1 cellular context compared by ENCODE assay signal in the genomic region with DNA sequence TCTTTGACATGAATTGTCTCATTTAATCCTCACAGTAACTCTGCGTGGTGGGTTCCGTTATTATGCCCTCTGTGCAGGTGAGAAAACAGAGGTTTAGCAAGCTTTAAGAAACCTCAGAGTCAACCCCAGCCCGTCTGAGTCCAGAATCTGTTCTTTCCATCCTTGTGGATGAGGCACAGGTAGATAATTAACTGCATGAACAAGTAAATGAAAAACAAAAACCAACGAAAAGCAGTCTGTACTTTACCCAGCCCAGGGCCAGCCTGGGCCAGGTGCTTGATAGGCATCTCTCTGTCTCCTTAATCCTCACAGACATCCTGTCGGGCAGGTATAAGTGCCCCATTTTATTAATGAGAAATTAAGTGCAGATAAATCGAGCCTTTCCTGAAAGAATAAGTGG.
TF ChIP-seq lines count a peak whose summit lies in the region.

No MANE protein-coding gene starts in this region.

TF ChIP-seq in HepG2, 621 proteins besides CTCF, POLR2A, EP300 and RAD21 (continued from another document):
- TF ChIP-seq ZBTB10 (CRISPR knock-in tag; IDR thresholded peaks at IDR 0.05; ENCODE audit: borderline replicate concordance) (no peak), SMARCE1 (IDR thresholded peaks at IDR 0.05; ENCODE audit: borderline replicate concordance) (no peak), RARA (CRISPR knock-in tag; IDR thresholded peaks at IDR 0.05) (no peak), FOXK1 (CRISPR knock-in tag; IDR thresholded peaks at IDR 0.05; ENCODE audit: borderline replicate concordance, low read depth) (no peak), FOXA1 (IDR thresholded peaks at IDR 0.05) (no peak), FOXA1 (CRISPR knock-in tag; IDR thresholded peaks at IDR 0.05) (no peak), ZNF282 (IDR thresholded peaks at IDR 0.05; ENCODE audit: partially characterized antibody) (no peak), ZNF263 (CRISPR knock-in tag; IDR thresholded peaks at IDR 0.05) (no peak), SNRNP70 (IDR thresholded peaks at IDR 0.05; ENCODE audit: low read depth, low read length) (no peak), ZNF224 (CRISPR knock-in tag; IDR thresholded peaks at IDR 0.05) (no peak), HNRNPL (IDR thresholded peaks at IDR 0.05; ENCODE audit: low read depth, low read length) (no peak), ZNF446 (CRISPR knock-in tag; IDR thresholded peaks at IDR 0.05) (no peak), THAP8 (CRISPR knock-in tag; IDR thresholded peaks at IDR 0.05; ENCODE audit: borderline replicate concordance) (no peak), ZNF337 (CRISPR knock-in tag; IDR thresholded peaks at IDR 0.05; ENCODE audit: borderline replicate concordance, low read depth) (no peak)
- TF ChIP-seq, protein P1, sequence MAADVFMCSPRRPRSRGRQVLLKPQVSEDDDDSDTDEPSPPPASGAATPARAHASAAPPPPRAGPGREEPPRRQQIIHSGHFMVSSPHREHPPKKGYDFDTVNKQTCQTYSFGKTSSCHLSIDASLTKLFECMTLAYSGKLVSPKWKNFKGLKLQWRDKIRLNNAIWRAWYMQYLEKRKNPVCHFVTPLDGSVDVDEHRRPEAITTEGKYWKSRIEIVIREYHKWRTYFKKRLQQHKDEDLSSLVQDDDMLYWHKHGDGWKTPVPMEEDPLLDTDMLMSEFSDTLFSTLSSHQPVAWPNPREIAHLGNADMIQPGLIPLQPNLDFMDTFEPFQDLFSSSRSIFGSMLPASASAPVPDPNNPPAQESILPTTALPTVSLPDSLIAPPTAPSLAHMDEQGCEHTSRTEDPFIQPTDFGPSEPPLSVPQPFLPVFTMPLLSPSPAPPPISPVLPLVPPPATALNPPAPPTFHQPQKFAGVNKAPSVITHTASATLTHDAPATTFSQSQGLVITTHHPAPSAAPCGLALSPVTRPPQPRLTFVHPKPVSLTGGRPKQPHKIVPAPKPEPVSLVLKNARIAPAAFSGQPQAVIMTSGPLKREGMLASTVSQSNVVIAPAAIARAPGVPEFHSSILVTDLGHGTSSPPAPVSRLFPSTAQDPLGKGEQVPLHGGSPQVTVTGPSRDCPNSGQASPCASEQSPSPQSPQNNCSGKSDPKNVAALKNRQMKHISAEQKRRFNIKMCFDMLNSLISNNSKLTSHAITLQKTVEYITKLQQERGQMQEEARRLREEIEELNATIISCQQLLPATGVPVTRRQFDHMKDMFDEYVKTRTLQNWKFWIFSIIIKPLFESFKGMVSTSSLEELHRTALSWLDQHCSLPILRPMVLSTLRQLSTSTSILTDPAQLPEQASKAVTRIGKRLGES (CRISPR knock-in tag; IDR thresholded peaks at IDR 0.05; ENCODE audit: borderline replicate concordance): no peak
- TF ChIP-seq, protein P2, sequence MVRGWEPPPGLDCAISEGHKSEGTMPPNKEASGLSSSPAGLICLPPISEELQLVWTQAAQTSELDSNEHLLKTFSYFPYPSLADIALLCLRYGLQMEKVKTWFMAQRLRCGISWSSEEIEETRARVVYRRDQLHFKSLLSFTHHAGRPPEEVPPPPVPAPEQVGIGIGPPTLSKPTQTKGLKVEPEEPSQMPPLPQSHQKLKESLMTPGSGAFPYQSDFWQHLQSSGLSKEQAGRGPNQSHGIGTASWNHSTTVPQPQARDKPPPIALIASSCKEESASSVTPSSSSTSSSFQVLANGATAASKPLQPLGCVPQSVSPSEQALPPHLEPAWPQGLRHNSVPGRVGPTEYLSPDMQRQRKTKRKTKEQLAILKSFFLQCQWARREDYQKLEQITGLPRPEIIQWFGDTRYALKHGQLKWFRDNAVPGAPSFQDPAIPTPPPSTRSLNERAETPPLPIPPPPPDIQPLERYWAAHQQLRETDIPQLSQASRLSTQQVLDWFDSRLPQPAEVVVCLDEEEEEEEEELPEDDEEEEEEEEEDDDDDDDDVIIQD (CRISPR knock-in tag; IDR thresholded peaks at IDR 0.05; ENCODE audit: low read depth): no peak
- TF ChIP-seq, protein P3, sequence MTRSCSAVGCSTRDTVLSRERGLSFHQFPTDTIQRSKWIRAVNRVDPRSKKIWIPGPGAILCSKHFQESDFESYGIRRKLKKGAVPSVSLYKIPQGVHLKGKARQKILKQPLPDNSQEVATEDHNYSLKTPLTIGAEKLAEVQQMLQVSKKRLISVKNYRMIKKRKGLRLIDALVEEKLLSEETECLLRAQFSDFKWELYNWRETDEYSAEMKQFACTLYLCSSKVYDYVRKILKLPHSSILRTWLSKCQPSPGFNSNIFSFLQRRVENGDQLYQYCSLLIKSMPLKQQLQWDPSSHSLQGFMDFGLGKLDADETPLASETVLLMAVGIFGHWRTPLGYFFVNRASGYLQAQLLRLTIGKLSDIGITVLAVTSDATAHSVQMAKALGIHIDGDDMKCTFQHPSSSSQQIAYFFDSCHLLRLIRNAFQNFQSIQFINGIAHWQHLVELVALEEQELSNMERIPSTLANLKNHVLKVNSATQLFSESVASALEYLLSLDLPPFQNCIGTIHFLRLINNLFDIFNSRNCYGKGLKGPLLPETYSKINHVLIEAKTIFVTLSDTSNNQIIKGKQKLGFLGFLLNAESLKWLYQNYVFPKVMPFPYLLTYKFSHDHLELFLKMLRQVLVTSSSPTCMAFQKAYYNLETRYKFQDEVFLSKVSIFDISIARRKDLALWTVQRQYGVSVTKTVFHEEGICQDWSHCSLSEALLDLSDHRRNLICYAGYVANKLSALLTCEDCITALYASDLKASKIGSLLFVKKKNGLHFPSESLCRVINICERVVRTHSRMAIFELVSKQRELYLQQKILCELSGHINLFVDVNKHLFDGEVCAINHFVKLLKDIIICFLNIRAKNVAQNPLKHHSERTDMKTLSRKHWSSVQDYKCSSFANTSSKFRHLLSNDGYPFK (CRISPR knock-in tag; IDR thresholded peaks at IDR 0.05; ENCODE audit: borderline replicate concordance): no peak
- TF ChIP-seq, protein P4, sequence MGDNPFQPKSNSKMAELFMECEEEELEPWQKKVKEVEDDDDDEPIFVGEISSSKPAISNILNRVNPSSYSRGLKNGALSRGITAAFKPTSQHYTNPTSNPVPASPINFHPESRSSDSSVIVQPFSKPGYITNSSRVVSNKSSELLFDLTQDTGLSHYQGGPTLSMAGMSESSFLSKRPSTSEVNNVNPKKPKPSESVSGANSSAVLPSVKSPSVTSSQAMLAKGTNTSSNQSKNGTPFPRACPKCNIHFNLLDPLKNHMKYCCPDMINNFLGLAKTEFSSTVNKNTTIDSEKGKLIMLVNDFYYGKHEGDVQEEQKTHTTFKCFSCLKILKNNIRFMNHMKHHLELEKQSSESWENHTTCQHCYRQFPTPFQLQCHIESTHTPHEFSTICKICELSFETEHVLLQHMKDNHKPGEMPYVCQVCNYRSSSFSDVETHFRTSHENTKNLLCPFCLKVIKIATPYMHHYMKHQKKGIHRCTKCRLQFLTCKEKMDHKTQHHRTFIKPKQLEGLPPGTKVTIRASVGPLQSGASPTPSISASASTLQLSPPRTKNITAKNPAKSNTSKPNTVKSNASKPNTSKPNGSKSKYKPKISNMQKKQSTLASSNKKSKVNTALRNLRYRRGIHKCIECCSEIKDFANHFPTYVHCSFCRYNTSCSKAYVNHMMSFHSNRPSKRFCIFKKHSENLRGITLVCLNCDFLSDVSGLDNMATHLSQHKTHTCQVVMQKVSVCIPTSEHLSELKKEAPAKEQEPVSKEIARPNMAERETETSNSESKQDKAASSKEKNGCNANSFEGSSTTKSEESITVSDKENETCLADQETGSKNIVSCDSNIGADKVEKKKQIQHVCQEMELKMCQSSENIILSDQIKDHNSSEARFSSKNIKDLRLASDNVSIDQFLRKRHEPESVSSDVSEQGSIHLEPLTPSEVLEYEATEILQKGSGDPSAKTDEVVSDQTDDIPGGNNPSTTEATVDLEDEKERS (CRISPR knock-in tag; IDR thresholded peaks at IDR 0.05): no peak
